ENCODE assay signal across 17 cellular contexts in genomic region chr16:21224800-21225199, GRCh38. TPM values are rescaled to one million over a fixed set of nuclear protein-coding genes. Genes with fewer than 3 reads are reported as not detected.
DNase-seq lines count a peak whose midpoint lies in the region; ATAC-seq lines count a peak whose summit lies in the region.
"Had no signal": no experiment of that assay in that cellular context is flagged by ENCODE, and none has a peak within 500 bp of the region (broad histone marks: within the 10 kb centered on the region; RNA-seq: fewer than 3 reads in every experiment).

No MANE protein-coding gene starts in this region.

- POLR2A ChIA-PET in activated naive CD8-positive, alpha-beta T cell treated with anti-CD3 and anti-CD28 coated beads, Interleukin-2, amount 10 ng/mL, durations not matched to agents 7 days and 5 days (lab: Charles Lee) = no interaction called here

- no peak overlapping the region for H3K4me3 Mint-ChIP-seq in activated naive CD4-positive, alpha-beta T cell treated with anti-CD3 and anti-CD28 coated beads, Interleukin-2, amount 10 ng/mL, durations not matched to agents 7 days and 5 days
- no peak overlapping the region for H3K4me3 Mint-ChIP-seq in activated naive CD8-positive, alpha-beta T cell treated with anti-CD3 and anti-CD28 coated beads, Interleukin-2, amount 10 ng/mL, durations not matched to agents 7 days and 5 days
- no peak overlapping the region for H3K4me3 Mint-ChIP-seq in stimulated activated naive CD8-positive, alpha-beta T cell treated with anti-CD3 and anti-CD28 coated beads, Interleukin-15, amount 100 ng/mL, for 72 hours
- H3K4me3 Mint-ChIP-seq: B cell; CD4-positive, alpha-beta memory T cell; H9 had no signal

- no peak overlapping the region for H3K27ac Mint-ChIP-seq in activated naive CD4-positive, alpha-beta T cell treated with anti-CD3 and anti-CD28 coated beads, Interleukin-2, amount 10 ng/mL, durations not matched to agents 7 days and 5 days
- peak overlapping the region; percentile 47 for H3K27ac Mint-ChIP-seq in activated naive CD8-positive, alpha-beta T cell treated with anti-CD3 and anti-CD28 coated beads, Interleukin-2, amount 10 ng/mL, durations not matched to agents 7 days and 5 days
- no peak overlapping the region for H3K27ac Mint-ChIP-seq in stimulated activated naive CD8-positive, alpha-beta T cell treated with anti-CD3 and anti-CD28 coated beads, Interleukin-15, amount 100 ng/mL, for 72 hours
- H3K27ac Mint-ChIP-seq: B cell; CD4-positive, alpha-beta memory T cell; H9 had no signal

- H3K9me3 Mint-ChIP-seq in activated naive CD4-positive, alpha-beta T cell treated with anti-CD3 and anti-CD28 coated beads, Interleukin-2, amount 10 ng/mL, durations not matched to agents 7 days and 5 days = no peaks in the 10 kb centered on the region
- H3K9me3 Mint-ChIP-seq in activated naive CD8-positive, alpha-beta T cell treated with anti-CD3 and anti-CD28 coated beads, Interleukin-2, amount 10 ng/mL, durations not matched to agents 7 days and 5 days = no peaks in the 10 kb centered on the region
- H3K9me3 Mint-ChIP-seq in stimulated activated naive CD8-positive, alpha-beta T cell treated with anti-CD3 and anti-CD28 coated beads, Interleukin-15, amount 100 ng/mL, for 72 hours = no peaks in the 10 kb centered on the region

- peaks cover 24% of the 10 kb centered on the region for H3K27me3 Mint-ChIP-seq in activated naive CD4-positive, alpha-beta T cell treated with anti-CD3 and anti-CD28 coated beads, Interleukin-2, amount 10 ng/mL, durations not matched to agents 7 days and 5 days
- H3K27me3 Mint-ChIP-seq in activated naive CD8-positive, alpha-beta T cell treated with anti-CD3 and anti-CD28 coated beads, Interleukin-2, amount 10 ng/mL, durations not matched to agents 7 days and 5 days = peaks cover 70% of the 10 kb centered on the region
- H3K27me3 Mint-ChIP-seq in stimulated activated naive CD8-positive, alpha-beta T cell treated with anti-CD3 and anti-CD28 coated beads, Interleukin-15, amount 100 ng/mL, for 72 hours = peaks cover 64% of the 10 kb centered on the region

- no peaks in the 10 kb centered on the region for H3K36me3 Mint-ChIP-seq in activated naive CD4-positive, alpha-beta T cell treated with anti-CD3 and anti-CD28 coated beads, Interleukin-2, amount 10 ng/mL, durations not matched to agents 7 days and 5 days
- H3K36me3 Mint-ChIP-seq in activated naive CD8-positive, alpha-beta T cell treated with anti-CD3 and anti-CD28 coated beads, Interleukin-2, amount 10 ng/mL, durations not matched to agents 7 days and 5 days = no peaks in the 10 kb centered on the region
- H3K36me3 Mint-ChIP-seq: CD4-positive, alpha-beta memory T cell had no signal

- CTCF ChIA-PET in activated naive CD4-positive, alpha-beta T cell treated with anti-CD3 and anti-CD28 coated beads, Interleukin-2, amount 10 ng/mL, durations not matched to agents 7 days and 5 days (lab: Charles Lee) = no interaction called here

- peaks cover 23% of the 10 kb centered on the region for H3K4me1 Mint-ChIP-seq in activated naive CD4-positive, alpha-beta T cell treated with anti-CD3 and anti-CD28 coated beads, Interleukin-2, amount 10 ng/mL, durations not matched to agents 7 days and 5 days
- peaks cover 18% of the 10 kb centered on the region for H3K4me1 Mint-ChIP-seq in activated naive CD8-positive, alpha-beta T cell treated with anti-CD3 and anti-CD28 coated beads, Interleukin-2, amount 10 ng/mL, durations not matched to agents 7 days and 5 days
- H3K4me1 Mint-ChIP-seq in stimulated activated naive CD8-positive, alpha-beta T cell treated with anti-CD3 and anti-CD28 coated beads, Interleukin-15, amount 100 ng/mL, for 72 hours = peaks cover 17% of the 10 kb centered on the region

- ATAC-seq in activated naive CD8-positive, alpha-beta T cell treated with anti-CD3 and anti-CD28 coated beads, Interleukin-2, amount 10 ng/mL, durations not matched to agents 7 days and 5 days (ENCODE audit: low read depth) = peak; percentile 74
- peak; percentile 67 for ATAC-seq in stimulated activated naive CD8-positive, alpha-beta T cell treated with anti-CD3 and anti-CD28 coated beads, Interleukin-15, amount 100 ng/mL, for 72 hours
- ATAC-seq: HepG2 had no signal

- DNase-seq in activated naive CD4-positive, alpha-beta T cell treated with anti-CD3 and anti-CD28 coated beads, Interleukin-2, amount 10 ng/mL, durations not matched to agents 7 days and 5 days = peak; percentile 29
- no peak for DNase-seq in activated naive CD4-positive, alpha-beta T cell (lab: John Stamatoyannopoulos, UW)
- DNase-seq in OCI-M1 (lab: John Stamatoyannopoulos, UW) = peak; percentile 81
- DNase-seq in activated naive CD8-positive, alpha-beta T cell treated with anti-CD3 and anti-CD28 coated beads, Interleukin-2, amount 10 ng/mL, durations not matched to agents 7 days and 5 days = no peak
- DNase-seq in stimulated activated naive CD8-positive, alpha-beta T cell treated with anti-CD3 and anti-CD28 coated beads, Interleukin-15, amount 100 ng/mL, for 72 hours = peak in 1 of 2 donors; percentile 21
- no peak for DNase-seq in GF-D8 (lab: John Stamatoyannopoulos, UW)
- DNase-seq in activated CD8-positive, alpha-beta memory T cell treated with anti-CD3 and anti-CD28 coated beads, Interleukin-2, amount 50 U/mL, for 4 hours = no peak
- no peak for DNase-seq in NCI-H510A treated with DMSO at 0.1 percent for 48 hours (lab: John Stamatoyannopoulos, UW)
- DNase-seq: C1 segment of cervical spinal cord; CD4-positive, alpha-beta memory T cell; DMS153; DMS79 treated with DMSO at 0.1 percent for 48 hours; GDM1; GOT3; H9 had no signal

RNA-seq across cellular contexts. Expression of gene ANKS4B, which starts 8.7 kb away (rescaled TPM):
- total RNA-seq in activated naive CD8-positive, alpha-beta T cell treated with anti-CD3 and anti-CD28 coated beads, Interleukin-2, amount 10 ng/mL, durations not matched to agents 7 days and 5 days = not detected
- total RNA-seq: B cell; CD4-positive, alpha-beta memory T cell had no signal

RNA-seq across cellular contexts. Expression of gene ZP2, which starts 13.4 kb away (rescaled TPM):
- not detected for total RNA-seq in activated naive CD8-positive, alpha-beta T cell treated with anti-CD3 and anti-CD28 coated beads, Interleukin-2, amount 10 ng/mL, durations not matched to agents 7 days and 5 days
- total RNA-seq: B cell; CD4-positive, alpha-beta memory T cell; H9; HepG2 had no signal

RNA-seq across cellular contexts. Expression of gene CRYM, which starts 53.3 kb away (rescaled TPM):
- not detected for total RNA-seq in activated naive CD8-positive, alpha-beta T cell treated with anti-CD3 and anti-CD28 coated beads, Interleukin-2, amount 10 ng/mL, durations not matched to agents 7 days and 5 days
- total RNA-seq: CD4-positive, alpha-beta memory T cell had no signal

Comparison
In these comparisons a context has a peak if more than half of its experiments do, and no peak if none do; other contexts are left out.
1. DNase-seq: peak in activated naive CD4-positive, alpha-beta T cell treated with anti-CD3 and anti-CD28 coated beads, Interleukin-2, amount 10 ng/mL, durations not matched to agents 7 days and 5 days (single experiment) and OCI-M1 (single experiment); none in activated naive CD4-positive, alpha-beta T cell (0 of 4), activated naive CD8-positive, alpha-beta T cell treated with anti-CD3 and anti-CD28 coated beads, Interleukin-2, amount 10 ng/mL, durations not matched to agents 7 days and 5 days (single experiment), GF-D8 (single experiment), activated CD8-positive, alpha-beta memory T cell treated with anti-CD3 and anti-CD28 coated beads, Interleukin-2, amount 50 U/mL, for 4 hours (single experiment) and NCI-H510A treated with DMSO at 0.1 percent for 48 hours (single experiment).